Comparison of ENCODE assay signal across 20 cellular contexts in the genomic region with DNA sequence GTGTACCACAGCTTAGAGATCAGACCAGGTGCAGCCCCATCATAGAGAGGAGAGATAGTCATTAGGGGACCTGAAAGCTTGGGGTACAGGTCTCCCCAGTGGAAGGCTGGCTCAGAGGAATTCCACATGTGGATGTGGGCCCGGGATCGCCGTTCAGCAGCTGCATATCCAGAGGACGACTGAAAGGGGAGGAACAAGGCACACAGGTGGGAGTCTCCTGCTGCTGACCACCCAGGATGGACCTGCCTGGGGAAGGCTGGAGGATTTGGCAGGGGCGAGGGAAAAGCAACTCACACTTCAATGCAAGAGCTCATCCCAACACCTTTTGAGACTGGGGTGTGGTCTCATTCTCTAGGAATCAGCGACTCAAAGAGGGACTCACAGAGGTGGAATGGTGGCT.
"Had no signal": no experiment of that assay in that cellular context is flagged by ENCODE, and none has a peak within 500 bp of the region (broad histone marks: within the 10 kb centered on the region; RNA-seq: fewer than 3 reads in every experiment).

No MANE protein-coding gene starts in this region.

- H3K4me3 ChIP-seq: PC-9, Peyer's patch, SJCRH30 had no signal

- H3K27ac ChIP-seq: HL-60, PC-9, Peyer's patch, SJCRH30 had no signal

- H2AFZ ChIP-seq: PC-9 had no signal

- DNase-seq: Karpas-422; KG1; MM.1S; NCI-H1092 treated with DMSO at 0.1 percent for 48 hours; NCI-H1436; NCI-H187; NCI-H2029; NCI-H2081 treated with DMSO at 0.1 percent for 48 hours; NCI-H2171; NCI-H226; NCI-H510A; NCI-H524 treated with DMSO at 0.1 percent for 48 hours; NCI-H774; NK-92 treated with Interleukin-12 subunit alpha and Interleukin-12 subunit beta, amount 100 ng/mL, for 24 hours; OCI-M1; PC-9; Peyer's patch had no signal

- ATAC-seq: Right ventricle myocardium inferior had no signal

- H3K9me3 ChIP-seq: Peyer's patch, SJCRH30 had no signal

- H3K27me3 ChIP-seq: Peyer's patch, SJCRH30 had no signal

- H3K4me1 ChIP-seq: Peyer's patch, SJCRH30 had no signal

- H3K36me3 ChIP-seq: Peyer's patch, SJCRH30 had no signal
